Comparison of ENCODE assay signal across 11 cellular contexts in the genomic region with DNA sequence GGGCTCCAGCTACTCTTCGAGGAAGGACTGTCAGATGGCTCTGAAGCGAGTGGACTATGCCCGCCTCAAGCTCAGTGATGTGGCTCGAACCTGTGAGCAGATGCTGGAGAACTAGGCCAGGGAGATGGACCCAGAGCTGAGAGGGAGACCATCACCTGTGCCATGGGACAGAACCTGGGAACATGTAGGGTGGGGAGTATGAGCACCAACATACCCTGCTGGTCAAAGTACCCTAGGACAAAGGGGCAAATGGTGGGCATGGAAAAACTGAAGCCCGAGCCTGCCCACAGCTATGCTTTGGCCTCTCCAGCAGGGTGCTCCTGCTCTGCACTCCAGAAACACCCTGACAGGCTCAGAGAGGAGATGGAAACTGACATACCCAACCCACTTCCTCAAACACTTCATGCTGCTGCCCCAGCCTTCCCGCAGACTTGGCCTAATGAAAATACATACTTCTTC. TPM values are rescaled to one million over a fixed set of nuclear protein-coding genes. Genes with fewer than 3 reads are reported as not detected.
A peak's percentile ranks its signal among the peaks of the same experiment; 100 is the strongest.
DNase-seq lines count a peak whose midpoint lies in the region; ATAC-seq and TF ChIP-seq lines count a peak whose summit lies in the region.
"Had no signal": no experiment of that assay in that cellular context is flagged by ENCODE, and none has a peak within 500 bp of the region (broad histone marks: within the 10 kb centered on the region; RNA-seq: fewer than 3 reads in every experiment).

No MANE protein-coding gene starts in this region.

- peaks cover 5% of the 10 kb centered on the region for H3K36me3 Mint-ChIP-seq in stimulated activated naive CD8-positive, alpha-beta T cell treated with anti-CD3 and anti-CD28 coated beads, Interleukin-15, Interleukin-2, amounts not matched to agents 100 ng/mL and 50 ng/mL, for 24 hours (ENCODE audit: low read depth)
- no peaks in the 10 kb centered on the region for H3K36me3 Mint-ChIP-seq in endothelial cell (ENCODE audit: low read depth, unreplicated experiment)

- ATAC-seq in stimulated activated naive CD8-positive, alpha-beta T cell treated with anti-CD3 and anti-CD28 coated beads, Interleukin-15, Interleukin-2, amounts not matched to agents 100 U/mL and 50 U/mL, for 24 hours: no peak
- no peak for ATAC-seq in HG03439 (IDR thresholded peaks at IDR 0.05; ENCODE audit: unreplicated experiment)
- ATAC-seq: effector memory CD8-positive, alpha-beta T cell; left lobe of liver had no signal

- H3K4me1 Mint-ChIP-seq in stimulated activated naive CD8-positive, alpha-beta T cell treated with anti-CD3 and anti-CD28 coated beads, Interleukin-15, Interleukin-2, amounts not matched to agents 100 ng/mL and 50 ng/mL, for 24 hours (ENCODE audit: low read depth): peaks cover 65% of the 10 kb centered on the region
- no peaks in the 10 kb centered on the region for H3K4me1 Mint-ChIP-seq in endothelial cell (ENCODE audit: unreplicated experiment)

- H3K27me3 Mint-ChIP-seq in stimulated activated naive CD8-positive, alpha-beta T cell treated with anti-CD3 and anti-CD28 coated beads, Interleukin-15, Interleukin-2, amounts not matched to agents 100 ng/mL and 50 ng/mL, for 24 hours: peaks cover 1% of the 10 kb centered on the region
- peaks cover 8% of the 10 kb centered on the region for H3K27me3 Mint-ChIP-seq in endothelial cell (ENCODE audit: unreplicated experiment)
- H3K27me3 Mint-ChIP-seq: effector memory CD8-positive, alpha-beta T cell had no signal

- TF ChIP-seq CTCF in endothelial cell (IDR thresholded peaks at IDR 0.05; ENCODE audit: unreplicated experiment) (peak; percentile 9), RWPE1 (conservative IDR thresholded peaks at IDR 0.05; ENCODE audit: low read depth) (no peak)

- H3K9me3 Mint-ChIP-seq in stimulated activated naive CD8-positive, alpha-beta T cell treated with anti-CD3 and anti-CD28 coated beads, Interleukin-15, Interleukin-2, amounts not matched to agents 100 ng/mL and 50 ng/mL, for 24 hours: no peaks in the 10 kb centered on the region
- H3K9me3 Mint-ChIP-seq in endothelial cell (ENCODE audit: unreplicated experiment): no peaks in the 10 kb centered on the region
- H3K9me3 Mint-ChIP-seq: effector memory CD8-positive, alpha-beta T cell had no signal

- CTCF ChIA-PET in RWPE1 (lab: Yijun Ruan, JAX): interaction anchor here (0.9 to 1.2 kb wide), 2 partner anchors 23 to 57 kb away, joined by 3 to 7 read pairs; no protein-coding TSS in a partner anchor

- no peak for DNase-seq in stimulated activated naive CD8-positive, alpha-beta T cell treated with anti-CD3 and anti-CD28 coated beads, Interleukin-15, Interleukin-2, amounts not matched to agents 100 U/mL and 50 U/mL, for 24 hours
- DNase-seq in SIG-M5 (lab: John Stamatoyannopoulos, UW): peak; percentile 75
- no peak for DNase-seq in endothelial cell (ENCODE audit: low spot score)
- DNase-seq in stimulated activated CD4-positive, alpha-beta T cell treated with anti-CD3 and anti-CD28 coated beads, Interleukin-2, amount 100 ng/mL, for 24 hours: no peak
- no peak for DNase-seq in kidney glomerular epithelial cell (lab: John Stamatoyannopoulos, UW)
- DNase-seq in RWPE1 (ENCODE audit: low spot score): no peak
- DNase-seq: effector memory CD8-positive, alpha-beta T cell; NCI-H1436 had no signal

- no peak overlapping the region for H3K27ac ChIP-seq in RWPE1

- peak overlapping the region; percentile 96 for H3K4me3 Mint-ChIP-seq in stimulated activated naive CD8-positive, alpha-beta T cell treated with anti-CD3 and anti-CD28 coated beads, Interleukin-15, Interleukin-2, amounts not matched to agents 100 ng/mL and 50 ng/mL, for 24 hours
- no peak overlapping the region for H3K4me3 Mint-ChIP-seq in endothelial cell (ENCODE audit: unreplicated experiment)

- H3K27ac Mint-ChIP-seq in stimulated activated naive CD8-positive, alpha-beta T cell treated with anti-CD3 and anti-CD28 coated beads, Interleukin-15, Interleukin-2, amounts not matched to agents 100 ng/mL and 50 ng/mL, for 24 hours: no peak overlapping the region
- H3K27ac Mint-ChIP-seq in endothelial cell (ENCODE audit: unreplicated experiment): no peak overlapping the region

- POLR2A ChIA-PET in RWPE1 (lab: Yijun Ruan, JAX; ENCODE audit: low non-redundant PET): no interaction called here

RNA-seq across cellular contexts. Expression of a gene that starts 1.9 kb away (rescaled TPM):
- 10.5 TPM for total RNA-seq in endothelial cell (ENCODE audit: unreplicated experiment)

RNA-seq across cellular contexts. Expression of a gene that starts 6.5 kb away (rescaled TPM):
- not detected for total RNA-seq in endothelial cell (ENCODE audit: unreplicated experiment)

RNA-seq across cellular contexts. Expression of a gene that starts 6.6 kb away (rescaled TPM):
- total RNA-seq in endothelial cell (ENCODE audit: unreplicated experiment): 0.13 TPM

RNA-seq across cellular contexts. Expression of a gene that starts 22.7 kb away (rescaled TPM):
- total RNA-seq in endothelial cell (ENCODE audit: unreplicated experiment): 51.1 TPM

RNA-seq across cellular contexts. Expression of a gene that starts 29.2 kb away (rescaled TPM):
- 118 TPM for total RNA-seq in endothelial cell (ENCODE audit: unreplicated experiment)
